In the genomic region with DNA sequence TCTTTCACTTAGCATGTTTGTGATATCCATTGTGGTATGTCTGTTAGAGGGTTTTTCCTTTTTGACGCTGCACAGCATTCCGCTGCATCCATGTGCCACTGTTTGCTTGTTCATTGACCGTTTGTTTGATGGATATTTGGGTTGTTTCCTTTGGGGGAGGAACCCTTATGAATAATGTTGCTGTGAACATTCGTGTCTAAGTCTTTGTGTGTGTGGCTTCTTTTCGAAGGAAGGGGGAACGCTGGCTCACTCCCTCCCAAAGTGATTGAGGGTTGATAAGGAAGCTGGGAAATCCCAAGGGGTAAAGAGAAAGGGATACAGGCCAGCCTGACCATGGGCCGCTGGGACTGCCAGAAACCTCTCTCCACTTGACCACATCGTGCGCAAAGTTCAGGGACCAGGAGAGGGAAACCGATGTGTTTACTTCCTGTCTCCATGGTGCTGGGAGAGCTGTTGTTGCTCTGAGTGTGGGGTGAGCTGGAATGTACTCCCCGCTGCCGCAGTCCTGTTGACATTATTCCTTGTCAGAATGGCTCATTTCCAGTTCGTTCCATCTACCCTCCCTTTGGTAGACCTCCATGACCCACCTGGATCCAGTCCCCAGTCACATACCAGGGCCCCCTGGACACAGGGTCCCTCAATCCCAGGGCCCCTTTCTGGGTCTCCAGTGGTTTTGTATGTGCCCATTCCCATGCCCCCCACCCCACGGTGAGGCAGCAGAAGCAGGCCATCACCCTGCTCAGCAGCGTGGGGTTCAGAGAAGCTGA, we compare ENCODE assay signal across 9 cellular contexts. TPM values are rescaled to one million over a fixed set of nuclear protein-coding genes. Genes with fewer than 3 reads are reported as not detected.
DNase-seq lines count a peak whose midpoint lies in the region; ATAC-seq and TF ChIP-seq lines count a peak whose summit lies in the region.
"Had no signal": no experiment of that assay in that cellular context is flagged by ENCODE, and none has a peak within 500 bp of the region (broad histone marks: within the 10 kb centered on the region; RNA-seq: fewer than 3 reads in every experiment).

No MANE protein-coding gene starts in this region.

- peaks cover 21 to 22% of the 10 kb centered on the region in 2 donors for H3K4me1 ChIP-seq in duodenal mucosa (ENCODE audit: control insufficient read depth in 1 of 2, insufficient read depth in 2 of 2, low read length in 2 of 2)
- H3K4me1 ChIP-seq in lung (ENCODE audit: control insufficient read depth in 2 of 2, insufficient read depth in 2 of 2, low read length in 2 of 2) = peaks cover 32 to 41% of the 10 kb centered on the region in 2 donors
- peaks cover 51% of the 10 kb centered on the region for H3K4me1 ChIP-seq in suprapubic skin

- DNase-seq in NCI-H774 (lab: John Stamatoyannopoulos, UW) = peak; percentile 37
- peak; percentile 82 for DNase-seq in lung (ENCODE audit: low spot score)
- DNase-seq in suprapubic skin (ENCODE audit: low spot score in 2 of 2) = peak; percentile 78 to 82
- no peak for DNase-seq in activated gamma-delta T cell treated with Interleukin-2 at 50 U/mL for 16 hours
- DNase-seq in dedifferentiated amniotic fluid mesenchymal stem cell (ENCODE audit: extremely low spot score) = no peak
- DNase-seq: NCI-H1092 had no signal

- H3K27me3 ChIP-seq in duodenal mucosa (ENCODE audit: control insufficient read depth in 1 of 2, insufficient read depth in 2 of 2, low read length in 2 of 2) (no peaks in the 10 kb centered on the region), lung (ENCODE audit: control insufficient read depth, insufficient read depth) (no peaks in the 10 kb centered on the region), suprapubic skin (no peaks in the 10 kb centered on the region)

- WGBS in lung, 2 donors = 34 to 55% methylated on average over 15 of the region's 15 CpGs
- WGBS in suprapubic skin = 76% methylated on average over 15 of the region's 15 CpGs

- TF ChIP-seq CTCF in lung (IDR thresholded peaks at IDR 0.05; ENCODE audit: control extremely low read depth, extremely low read depth) (no peak), suprapubic skin (IDR thresholded peaks at IDR 0.05) (no peak)

- no peak for TF ChIP-seq EP300 in suprapubic skin (IDR thresholded peaks at IDR 0.05)

- H3K9me3 ChIP-seq in duodenal mucosa (ENCODE audit: control insufficient read depth in 1 of 2, low read length in 2 of 2) (peaks cover 0 to 2% of the 10 kb centered on the region in 2 donors), lung (ENCODE audit: control insufficient read depth in 2 of 2, insufficient read depth in 1 of 2, low read length in 1 of 2) (no peaks in the 10 kb centered on the region), suprapubic skin (peaks cover 3% of the 10 kb centered on the region)

- H3K36me3 ChIP-seq in duodenal mucosa (ENCODE audit: control insufficient read depth in 1 of 2, insufficient read depth in 2 of 2, low read length in 2 of 2) (no peaks in the 10 kb centered on the region), lung (ENCODE audit: control insufficient read depth in 2 of 2, insufficient read depth in 2 of 2, low read length in 2 of 2) (no peaks in the 10 kb centered on the region), suprapubic skin (no peaks in the 10 kb centered on the region)

- ATAC-seq in lung (ENCODE audit: insufficient read depth, low FRiP score) = peak; percentile 83
- ATAC-seq in HG03095 (IDR thresholded peaks at IDR 0.05; ENCODE audit: unreplicated experiment) = no peak
- no peak for ATAC-seq in GM21447 (IDR thresholded peaks at IDR 0.05; ENCODE audit: unreplicated experiment)

- no peak overlapping the region for H3K4me3 ChIP-seq in duodenal mucosa (ENCODE audit: low read depth in 1 of 2, low read length in 2 of 2)
- no peak overlapping the region for H3K4me3 ChIP-seq in lung
- H3K4me3 ChIP-seq in suprapubic skin = no peak overlapping the region

- H3K27ac ChIP-seq in duodenal mucosa (ENCODE audit: low read depth, low read length) = peak overlapping the region; percentile 87
- H3K27ac ChIP-seq in lung (ENCODE audit: low read depth in 1 of 2, low read length in 1 of 2) = peak overlapping the region; percentile 63 to 97
- peak overlapping the region; percentile 55 for H3K27ac ChIP-seq in suprapubic skin

- TF ChIP-seq POLR2A in suprapubic skin (IDR thresholded peaks at IDR 0.05) = no peak

- H3K9ac ChIP-seq in duodenal mucosa (ENCODE audit: low read depth in 1 of 2, low read length in 2 of 2) = no peak overlapping the region

RNA-seq across cellular contexts. Expression of a gene that starts 39.6 kb away (rescaled TPM):
- total RNA-seq in lung = 10 to 100 TPM; 25.4 to 38.1 TPM
- 10 to 100 TPM; 28.8 to 41.4 TPM for polyA plus RNA-seq in lung
- total RNA-seq in suprapubic skin = 10 to 100 TPM; 23.3 to 38.2 (median 34.2) TPM

RNA-seq across cellular contexts. Expression of a gene that starts 55.7 kb away (rescaled TPM):
- under 1 TPM; 0.37 to 0.54 TPM for total RNA-seq in lung
- under 1 TPM; 0.10 to 0.26 TPM for polyA plus RNA-seq in lung
- 1 to 10 TPM; 1.9 to 3.1 (median 2.4) TPM for total RNA-seq in suprapubic skin

Comparison
In these comparisons a context has a peak if more than half of its experiments do, and no peak if none do; other contexts are left out.
1. DNase-seq: peak in NCI-H774 (single experiment), lung (single experiment) and suprapubic skin (2 of 2); none in activated gamma-delta T cell treated with Interleukin-2 at 50 U/mL for 16 hours (single experiment) and dedifferentiated amniotic fluid mesenchymal stem cell (single experiment).
2. Peak in every context shown above with its lines, with median percentiles within 50 percentile points of each other: H3K27ac ChIP-seq.